Comparison of ENCODE assay signal across 17 cellular contexts in genomic region chr12:51626115-51626514, GRCh38. TPM values are rescaled to one million over a fixed set of nuclear protein-coding genes. Genes with fewer than 3 reads are reported as not detected.
A peak's percentile ranks its signal among the peaks of the same experiment; 100 is the strongest.
DNase-seq lines count a peak whose midpoint lies in the region; ATAC-seq, FAIRE-seq and TF ChIP-seq lines count a peak whose summit lies in the region.
"Had no signal": no experiment of that assay in that cellular context is flagged by ENCODE, and none has a peak within 500 bp of the region (broad histone marks: within the 10 kb centered on the region; RNA-seq: fewer than 3 reads in every experiment).

No MANE protein-coding gene starts in this region.

- DNase-seq in Calu3 (no peak), pancreas (no peak), foreskin melanocyte (no peak), body of pancreas (no peak), HEK293T (ENCODE audit: extremely low spot score) (no peak)
- no peak for DNase-seq in naive thymus-derived CD4-positive, alpha-beta T cell
- DNase-seq: 8988T; C1 segment of cervical spinal cord; CD4-positive, alpha-beta memory T cell; COR-L47; DMS153; DND-41; GOT3 had no signal

- FAIRE-seq in pancreas (lab: Jason Lieb, UNC) = no peak
- FAIRE-seq: GM12892, H54 had no signal

- no peaks in the 10 kb centered on the region for H3K36me3 ChIP-seq in liver (ENCODE audit: control insufficient read depth in 4 of 4, insufficient read depth in 3 of 4, low read depth in 1 of 4, low read length in 3 of 4)
- H3K36me3 ChIP-seq in pancreas = no peaks in the 10 kb centered on the region
- no peaks in the 10 kb centered on the region for H3K36me3 ChIP-seq in body of pancreas (replicated peaks in 1 of 2; ENCODE audit: insufficient read depth in 1 of 2, low read depth in 2 of 2)
- no peaks in the 10 kb centered on the region for H3K36me3 ChIP-seq in naive thymus-derived CD4-positive, alpha-beta T cell (ENCODE audit: control insufficient read depth in 2 of 3, insufficient read depth in 3 of 3, low read length in 3 of 3)
- H3K36me3 ChIP-seq: HAP-1 had no signal

- no peaks in the 10 kb centered on the region for H3K9me3 ChIP-seq in liver (ENCODE audit: control insufficient read depth in 4 of 4, low read length in 3 of 4)
- H3K9me3 ChIP-seq in pancreas = no peaks in the 10 kb centered on the region
- H3K9me3 ChIP-seq in body of pancreas = no peaks in the 10 kb centered on the region
- no peaks in the 10 kb centered on the region for H3K9me3 ChIP-seq in naive thymus-derived CD4-positive, alpha-beta T cell (ENCODE audit: control insufficient read depth in 2 of 3, low read length in 3 of 3)
- H3K9me3 ChIP-seq: HAP-1 had no signal

- peaks cover 6 to 36% (median 30%) of the 10 kb centered on the region in 4 donors for H3K4me1 ChIP-seq in liver (ENCODE audit: control insufficient read depth in 4 of 4, insufficient read depth in 4 of 4, low read length in 3 of 4)
- peaks cover 0 to 21% (median 0%) of the 10 kb centered on the region in 3 donors for H3K4me1 ChIP-seq in pancreas
- H3K4me1 ChIP-seq in body of pancreas = peaks cover 16% of the 10 kb centered on the region
- no peaks in the 10 kb centered on the region for H3K4me1 ChIP-seq in naive thymus-derived CD4-positive, alpha-beta T cell (ENCODE audit: control insufficient read depth in 2 of 2, insufficient read depth in 2 of 2, low read length in 2 of 2)
- H3K4me1 ChIP-seq: HAP-1 had no signal

- H3K4me3 ChIP-seq in liver (ENCODE audit: low read depth in 1 of 3, low read length in 3 of 3) = peak overlapping the region in 1 of 3 donors; percentile 43
- H3K4me3 ChIP-seq in pancreas = no peak overlapping the region
- H3K4me3 ChIP-seq in body of pancreas = no peak overlapping the region
- no peak overlapping the region for H3K4me3 ChIP-seq in naive thymus-derived CD4-positive, alpha-beta T cell (ENCODE audit: low read length)
- H3K4me3 ChIP-seq: HAP-1 had no signal

- H3K9me3 Mint-ChIP-seq in Calu3 (ENCODE audit: low read depth, unreplicated experiment) = no peaks in the 10 kb centered on the region
- no peaks in the 10 kb centered on the region for H3K9me3 Mint-ChIP-seq in naive thymus-derived CD4-positive, alpha-beta T cell

- no peak overlapping the region for H3K9ac ChIP-seq in liver (ENCODE audit: low read depth in 1 of 2, low read length in 2 of 2)

- TF ChIP-seq CTCF in Calu3 (IDR thresholded peaks at IDR 0.05; ENCODE audit: unreplicated experiment) (no peak), liver (IDR thresholded peaks at IDR 0.05; ENCODE audit: low read depth, low read length, missing input control) (no peak), pancreas (IDR thresholded peaks at IDR 0.05) (no peak), body of pancreas (IDR thresholded peaks at IDR 0.05) (no peak)

- no peaks in the 10 kb centered on the region for H3K36me3 Mint-ChIP-seq in Calu3 (ENCODE audit: insufficient read depth, unreplicated experiment)
- H3K36me3 Mint-ChIP-seq in naive thymus-derived CD4-positive, alpha-beta T cell = no peaks in the 10 kb centered on the region
- H3K36me3 Mint-ChIP-seq: CD4-positive, alpha-beta memory T cell had no signal

- no TSS peak for BruUV-seq in Calu3 (replicated peaks; lab: Mats Ljungman, UMichigan)

- H3K27ac ChIP-seq in liver (ENCODE audit: low read depth in 1 of 2, low read length in 2 of 2) = peak overlapping the region; percentile 63 to 67
- no peak overlapping the region for H3K27ac ChIP-seq in pancreas
- H3K27ac ChIP-seq in body of pancreas = peak overlapping the region in 2 of 4 donors; percentile 15 to 47
- no peak overlapping the region for H3K27ac ChIP-seq in naive thymus-derived CD4-positive, alpha-beta T cell (ENCODE audit: low read depth, low read length)

- no peaks in the 10 kb centered on the region for H3K27me3 Mint-ChIP-seq in Calu3 (ENCODE audit: unreplicated experiment)
- H3K27me3 Mint-ChIP-seq in naive thymus-derived CD4-positive, alpha-beta T cell = peaks cover 6 to 32% (median 27%) of the 10 kb centered on the region in 5 donors

- POLR2A ChIA-PET in naive thymus-derived CD4-positive, alpha-beta T cell (lab: Charles Lee) = no interaction called here
- POLR2A ChIA-PET in HEK293T (lab: Yijun Ruan, JAX) = no interaction called here

- peak; percentile 26 to 50 for TF ChIP-seq RAD21 in liver (IDR thresholded peaks at IDR 0.05)

- no peaks in the 10 kb centered on the region for H3K27me3 ChIP-seq in liver (ENCODE audit: control insufficient read depth in 4 of 4, insufficient read depth in 4 of 4, low read length in 3 of 4)
- no peaks in the 10 kb centered on the region for H3K27me3 ChIP-seq in pancreas
- no peaks in the 10 kb centered on the region for H3K27me3 ChIP-seq in body of pancreas
- H3K27me3 ChIP-seq in naive thymus-derived CD4-positive, alpha-beta T cell (ENCODE audit: control insufficient read depth in 2 of 2, insufficient read depth in 2 of 2, low read length in 2 of 2) = no peaks in the 10 kb centered on the region

- H3K27ac Mint-ChIP-seq in Calu3 (ENCODE audit: unreplicated experiment) = peak overlapping the region; percentile 50
- H3K27ac Mint-ChIP-seq in naive thymus-derived CD4-positive, alpha-beta T cell = no peak overlapping the region
- H3K27ac Mint-ChIP-seq: CD4-positive, alpha-beta memory T cell had no signal

- 31% methylated on average over 3 of the region's 3 CpGs for WGBS in liver
- 21 to 22% methylated on average over 3 of the region's 3 CpGs for WGBS in pancreas, 2 donors
- 27 to 30% methylated on average over 3 of the region's 3 CpGs for WGBS in body of pancreas, 2 donors

- H3K4me1 Mint-ChIP-seq in Calu3 (ENCODE audit: low read depth, unreplicated experiment) = peaks cover 54% of the 10 kb centered on the region
- H3K4me1 Mint-ChIP-seq in naive thymus-derived CD4-positive, alpha-beta T cell = no peaks in the 10 kb centered on the region

- peak overlapping the region; percentile 16 for H3K4me3 Mint-ChIP-seq in Calu3 (ENCODE audit: low read depth, unreplicated experiment)
- no peak overlapping the region for H3K4me3 Mint-ChIP-seq in naive thymus-derived CD4-positive, alpha-beta T cell
- H3K4me3 Mint-ChIP-seq: CD4-positive, alpha-beta memory T cell had no signal

- intact Hi-C loops in Calu3 (cut with micrococcal nuclease; ENCODE audit: unreplicated experiment) = no loop called here
- intact Hi-C loops in pancreas (cut with DNase I) = no loop called here
- intact Hi-C loops in body of pancreas (cut with DNase I) = no loop called here
- intact Hi-C loops in naive thymus-derived CD4-positive, alpha-beta T cell (cut with micrococcal nuclease) = no loop called here

- TF ChIP-seq POLR2A in body of pancreas (IDR thresholded peaks at IDR 0.05) = no peak

- CTCF ChIA-PET in Calu3 (lab: Charles Lee) (no interaction called here), HEK293T (lab: Yijun Ruan, JAX) (no interaction called here)
- CTCF ChIA-PET in naive thymus-derived CD4-positive, alpha-beta T cell (lab: Charles Lee) = no interaction called here

- ATAC-seq in pancreas = peak; percentile 31 to 62 (median 48)
- no peak for ATAC-seq in body of pancreas
- no peak for ATAC-seq in naive thymus-derived CD4-positive, alpha-beta T cell

TF ChIP-seq in liver, 16 proteins besides CTCF, POLR2A, EP300 and RAD21 (continues in another document):
- TF ChIP-seq GABPA (IDR thresholded peaks at IDR 0.05 in 1 of 2, conservative IDR thresholded peaks at IDR 0.05 in 1 of 2) (no peak), FOXA1 (IDR thresholded peaks at IDR 0.05) (no peak), HNF4A (conservative IDR thresholded peaks at IDR 0.05) (peak; percentile 93 to 94), JUND (IDR thresholded peaks at IDR 0.05) (peak in 1 of 2 donors; percentile 34), SP1 (IDR thresholded peaks at IDR 0.05) (peak; percentile 85), YY1 (IDR thresholded peaks at IDR 0.05) (peak; percentile 92), RXRA (IDR thresholded peaks at IDR 0.05) (peak; percentile 62 to 80)
- TF ChIP-seq, protein P1, sequence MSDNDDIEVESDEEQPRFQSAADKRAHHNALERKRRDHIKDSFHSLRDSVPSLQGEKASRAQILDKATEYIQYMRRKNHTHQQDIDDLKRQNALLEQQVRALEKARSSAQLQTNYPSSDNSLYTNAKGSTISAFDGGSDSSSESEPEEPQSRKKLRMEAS (IDR thresholded peaks at IDR 0.05) = peak; percentile 62

TF ChIP-seq in HEK293T, 16 proteins besides CTCF, POLR2A, EP300 and RAD21:
- TF ChIP-seq TARDBP (IDR thresholded peaks at IDR 0.05) = no peak
- no peak for TF ChIP-seq L3MBTL2 (conservative IDR thresholded peaks at IDR 0.05)
- TF ChIP-seq LEF1 (IDR thresholded peaks at IDR 0.05; ENCODE audit: borderline replicate concordance) = no peak
- no peak for TF ChIP-seq HDGF (IDR thresholded peaks at IDR 0.05; ENCODE audit: borderline replicate concordance)
- TF ChIP-seq NFRKB (IDR thresholded peaks at IDR 0.05) = no peak
- TF ChIP-seq ZNF384 (IDR thresholded peaks at IDR 0.05) = no peak
- TF ChIP-seq FOXA1 (IDR thresholded peaks at IDR 0.05) = no peak
- no peak for TF ChIP-seq ARNT (IDR thresholded peaks at IDR 0.05)
- TF ChIP-seq CTBP1 (IDR thresholded peaks at IDR 0.05; ENCODE audit: borderline replicate concordance) = no peak
- TF ChIP-seq BHLHE40 (IDR thresholded peaks at IDR 0.05; ENCODE audit: borderline replicate concordance) = no peak
- TF ChIP-seq SP1 (IDR thresholded peaks at IDR 0.05) = no peak
- TF ChIP-seq FOXK2 (IDR thresholded peaks at IDR 0.05) = no peak
- TF ChIP-seq ELF4 (IDR thresholded peaks at IDR 0.05) = no peak
- TF ChIP-seq, protein P2, sequence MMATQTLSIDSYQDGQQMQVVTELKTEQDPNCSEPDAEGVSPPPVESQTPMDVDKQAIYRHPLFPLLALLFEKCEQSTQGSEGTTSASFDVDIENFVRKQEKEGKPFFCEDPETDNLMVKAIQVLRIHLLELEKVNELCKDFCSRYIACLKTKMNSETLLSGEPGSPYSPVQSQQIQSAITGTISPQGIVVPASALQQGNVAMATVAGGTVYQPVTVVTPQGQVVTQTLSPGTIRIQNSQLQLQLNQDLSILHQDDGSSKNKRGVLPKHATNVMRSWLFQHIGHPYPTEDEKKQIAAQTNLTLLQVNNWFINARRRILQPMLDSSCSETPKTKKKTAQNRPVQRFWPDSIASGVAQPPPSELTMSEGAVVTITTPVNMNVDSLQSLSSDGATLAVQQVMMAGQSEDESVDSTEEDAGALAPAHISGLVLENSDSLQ (IDR thresholded peaks at IDR 0.05) = no peak
- no peak for TF ChIP-seq SUZ12 (IDR thresholded peaks at IDR 0.05)
- TF ChIP-seq FOXM1 (IDR thresholded peaks at IDR 0.05; ENCODE audit: borderline replicate concordance) = no peak

RNA-seq across cellular contexts. Expression of gene SCN8A, which starts 35.1 kb away (rescaled TPM):
- total RNA-seq in Calu3 (2022) (5.4 and 7.2 TPM in 2 replicates), liver (10 to 100 TPM in 1 of 2 donors, 1 to 10 TPM in 1; 5.6 to 12.7 TPM), pancreas (1 to 10 TPM; 1.9 to 3.2 (median 2.3) TPM), body of pancreas (10 to 100 TPM in 1 of 2 donors, 1 to 10 TPM in 1; 4.9 to 11.2 TPM)
- polyA plus RNA-seq in liver (1 to 10 TPM in 1 of 2 donors, under 1 TPM in 1; 0.84 to 1.9 TPM), pancreas (1 to 10 TPM; 2.1 to 2.6 TPM)
- total RNA-seq in naive thymus-derived CD4-positive, alpha-beta T cell = 1 to 10 TPM in 1 of 5 experiments, under 1 TPM in 4; 0.22 to 1.1 (median 0.34) TPM
- polyA plus RNA-seq in naive thymus-derived CD4-positive, alpha-beta T cell = under 1 TPM; 0.01 to 0.33 TPM

Comparison
In these comparisons a context has a peak if more than half of its experiments do, and no peak if none do; other contexts are left out.
1. H3K27ac ChIP-seq: peak in liver (2 of 2); none in pancreas (0 of 4) and naive thymus-derived CD4-positive, alpha-beta T cell (single experiment).
2. ATAC-seq: peak in pancreas (4 of 4); none in body of pancreas (single experiment) and naive thymus-derived CD4-positive, alpha-beta T cell (single experiment).